In genomic region chr6:35327349-35328027, GRCh38 we compare ENCODE assay signal across 8 cellular contexts.
DNase-seq lines count a peak whose midpoint lies in the region; ATAC-seq and TF ChIP-seq lines count a peak whose summit lies in the region.

No MANE protein-coding gene starts in this region.

- no peak overlapping the region for H3K4me3 ChIP-seq in GM12875 (ENCODE audit: low read depth, low read length)
- H3K4me3 ChIP-seq in adipocyte (ENCODE audit: low read length): no peak overlapping the region

- no peak for ATAC-seq in HG03460 (IDR thresholded peaks at IDR 0.05; ENCODE audit: unreplicated experiment)

- no peak overlapping the region for H3K27ac ChIP-seq in 22Rv1

- TF ChIP-seq CTCF in 22Rv1 (IDR thresholded peaks at IDR 0.05): peak; percentile 44
- TF ChIP-seq CTCF in GM12875 (IDR thresholded peaks at IDR 0.05; ENCODE audit: borderline replicate concordance, insufficient read depth, low read depth, low read length): peak; percentile 69

- peaks cover 3% of the 10 kb centered on the region for H3K27me3 ChIP-seq in adipocyte (replicated peaks; ENCODE audit: control insufficient read depth, insufficient read depth, low read length)

- no peaks in the 10 kb centered on the region for H3K36me3 ChIP-seq in adipocyte (ENCODE audit: control insufficient read depth, insufficient read depth, low read length, severe bottlenecking)

- H3K9me3 ChIP-seq in adipocyte (ENCODE audit: control insufficient read depth, low read length): no peaks in the 10 kb centered on the region

- no peaks in the 10 kb centered on the region for H3K4me1 ChIP-seq in adipocyte (ENCODE audit: control insufficient read depth, insufficient read depth, low read length)

- H3K9ac ChIP-seq in adipocyte (ENCODE audit: low read length): no peak overlapping the region

- peak; percentile 56 for DNase-seq in LoVo (ENCODE audit: low spot score)
- peak in 4 of 5 experiments; percentile 57 to 81 (median 64) for DNase-seq in T-helper 2 cell
- DNase-seq in adipocyte (ENCODE audit: low read depth): peak; percentile 58
- peak; percentile 70 for DNase-seq in hepatic stellate cell (ENCODE audit: low spot score)
- DNase-seq in stimulated activated CD4-positive, alpha-beta T cell treated with anti-CD3 and anti-CD28 coated beads, Interleukin-15, amount 100 ng/mL, for 48 hours (ENCODE audit: low read depth in 2 of 2): peak; percentile 52 to 64
